In the genomic region with DNA sequence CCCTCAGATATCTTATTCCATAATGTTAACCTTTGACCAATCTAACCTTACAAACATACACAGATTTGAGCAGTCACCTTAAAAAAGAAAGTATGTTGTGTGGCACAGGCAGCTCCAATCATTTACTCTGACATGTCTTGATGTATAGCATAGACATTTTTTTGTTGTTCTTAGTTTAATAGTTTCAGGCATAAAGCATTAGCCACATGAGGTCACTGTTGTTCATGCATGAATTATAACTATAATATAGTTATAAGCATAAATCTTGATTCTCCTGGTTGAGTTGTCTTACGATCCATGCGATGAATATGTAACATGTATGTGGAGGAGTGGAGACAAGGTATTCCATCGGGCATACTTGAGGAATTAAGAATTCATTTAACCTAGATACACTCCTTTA, we compare ENCODE assay signal across 2 cellular contexts.
TF ChIP-seq lines count a peak whose summit lies in the region.

No MANE protein-coding gene starts in this region.

TF ChIP-seq in HCT116, 20 proteins besides CTCF, POLR2A, EP300 and RAD21 (continued from another document):
- TF ChIP-seq ZBTB33 (IDR thresholded peaks at IDR 0.05; ENCODE audit: extremely low read depth, insufficient replicate concordance, low read length) = no peak
- no peak for TF ChIP-seq JUND (IDR thresholded peaks at IDR 0.05)
- TF ChIP-seq CEBPB (IDR thresholded peaks at IDR 0.05; ENCODE audit: low read depth) = no peak
- TF ChIP-seq EGR1 (IDR thresholded peaks at IDR 0.05; ENCODE audit: low read depth) = no peak

TF ChIP-seq in endothelial cell of umbilical vein, 7 proteins besides CTCF, POLR2A, EP300 and RAD21 (continued from another document):
- no peak for TF ChIP-seq JUN (IDR thresholded peaks at IDR 0.05; ENCODE audit: borderline replicate concordance, insufficient read depth, insufficient read length, low read depth)
- TF ChIP-seq EZH2 (IDR thresholded peaks at IDR 0.05; ENCODE audit: borderline replicate concordance, low read depth, low read length, severe bottlenecking) = no peak
- TF ChIP-seq POLR2AphosphoS5 (IDR thresholded peaks at IDR 0.05; ENCODE audit: insufficient read depth, low read depth, low read length) = no peak
- TF ChIP-seq FOS (IDR thresholded peaks at IDR 0.05; ENCODE audit: borderline replicate concordance, insufficient read depth, low read length) = no peak
- no peak for TF ChIP-seq MYC (IDR thresholded peaks at IDR 0.05; ENCODE audit: low read depth, low read length)
